11 cellular contexts compared by ENCODE assay signal in the genomic region with DNA sequence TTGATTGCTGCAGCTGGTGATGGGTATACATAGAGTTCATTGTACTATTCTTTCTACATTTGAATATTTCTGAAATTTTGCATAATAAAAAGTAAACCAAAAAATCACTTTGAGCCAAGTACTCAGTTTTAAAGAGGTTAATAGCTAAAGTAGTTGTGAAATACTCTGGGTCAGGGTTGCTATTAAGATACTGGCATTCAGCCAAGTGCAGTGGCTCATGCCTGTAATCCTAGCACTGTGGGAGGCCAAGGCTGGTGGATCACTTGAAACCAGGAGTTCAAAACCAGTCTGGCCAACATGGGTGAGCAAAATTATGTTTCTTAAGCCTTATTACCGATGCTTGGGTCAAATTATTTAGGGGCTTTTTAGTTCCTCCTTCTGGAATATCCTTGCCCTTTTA.
A peak's percentile ranks its signal among the peaks of the same experiment; 100 is the strongest.
DNase-seq lines count a peak whose midpoint lies in the region; ATAC-seq and TF ChIP-seq lines count a peak whose summit lies in the region.
"Had no signal": no experiment of that assay in that cellular context is flagged by ENCODE, and none has a peak within 500 bp of the region (broad histone marks: within the 10 kb centered on the region; RNA-seq: fewer than 3 reads in every experiment).

No MANE protein-coding gene starts in this region.

- no peaks in the 10 kb centered on the region for H3K27me3 ChIP-seq in right lobe of liver

- TF ChIP-seq POLR2A in right lobe of liver (IDR thresholded peaks at IDR 0.05) = no peak

- H3K36me3 Mint-ChIP-seq in WTC11 = peaks cover 30% of the 10 kb centered on the region
- peaks cover 35% of the 10 kb centered on the region for H3K36me3 Mint-ChIP-seq in type B pancreatic cell

- intact Hi-C loops in right lobe of liver (cut with DNase I) = no loop called here

- peak; percentile 87 to 94 (median 92) for ATAC-seq in right lobe of liver
- ATAC-seq in GM21723 (IDR thresholded peaks at IDR 0.05; ENCODE audit: unreplicated experiment) = no peak
- no peak for ATAC-seq in WTC11

- H3K4me1 ChIP-seq in right lobe of liver = peaks cover 0 to 13% (median 3%) of the 10 kb centered on the region in 4 donors

- WGBS in right lobe of liver (ENCODE audit: insufficient coverage, low coverage, low lambda C conversion rate, missing lambda C conversion rate) = 33% methylated on average over 1 of the region's 1 CpG

- POLR2A ChIA-PET in WTC11 (lab: Charles Lee) = no interaction called here

- H3K27ac Mint-ChIP-seq in WTC11 = no peak overlapping the region
- H3K27ac Mint-ChIP-seq in type B pancreatic cell = no peak overlapping the region
- H3K27ac Mint-ChIP-seq: activated naive CD8-positive, alpha-beta T cell; nephron had no signal

- no peak overlapping the region for H3K4me3 ChIP-seq in right lobe of liver

- no peak overlapping the region for H3K4me3 Mint-ChIP-seq in WTC11
- no peak overlapping the region for H3K4me3 Mint-ChIP-seq in type B pancreatic cell
- H3K4me3 Mint-ChIP-seq: activated naive CD8-positive, alpha-beta T cell; nephron had no signal

- CTCF ChIA-PET in WTC11 (lab: Charles Lee) = no interaction called here

- DNase-seq in EH (ENCODE audit: low read depth) (peak; percentile 84), NCI-H1105 (lab: John Stamatoyannopoulos, UW) (peak; percentile 73), astrocyte of the hippocampus (ENCODE audit: low read depth, low spot score) (peak; percentile 56), right lobe of liver (peak in 1 of 3 donors; percentile 59), germinal center (ENCODE audit: low spot score) (no peak), WTC11 (ENCODE audit: low spot score) (no peak), type B pancreatic cell (ENCODE audit: extremely low spot score, unreplicated experiment) (no peak)
- DNase-seq: NK-92 treated with Interleukin-12 subunit alpha and Interleukin-12 subunit beta, amount 100 ng/mL, for 24 hours had no signal

- H3K9me3 ChIP-seq in right lobe of liver = no peaks in the 10 kb centered on the region

- H3K4me1 Mint-ChIP-seq in WTC11 = peaks cover 15% of the 10 kb centered on the region
- peaks cover 17% of the 10 kb centered on the region for H3K4me1 Mint-ChIP-seq in type B pancreatic cell (ENCODE audit: unreplicated experiment)

- H3K9me3 Mint-ChIP-seq in WTC11 = peaks cover 29% of the 10 kb centered on the region
- H3K9me3 Mint-ChIP-seq in type B pancreatic cell = peaks cover 16% of the 10 kb centered on the region

- TF ChIP-seq CTCF in right lobe of liver (IDR thresholded peaks at IDR 0.05) (no peak), WTC11 (IDR thresholded peaks at IDR 0.05) (no peak), type B pancreatic cell (conservative IDR thresholded peaks at IDR 0.05) (no peak)

- no peaks in the 10 kb centered on the region for H3K36me3 ChIP-seq in right lobe of liver

- H3K27me3 Mint-ChIP-seq in WTC11 (ENCODE audit: low read depth) (no peaks in the 10 kb centered on the region), type B pancreatic cell (no peaks in the 10 kb centered on the region)
- H3K27me3 Mint-ChIP-seq: activated naive CD8-positive, alpha-beta T cell had no signal

- no peak overlapping the region for H3K27ac ChIP-seq in right lobe of liver

TF ChIP-seq in WTC11, 78 proteins besides CTCF, POLR2A, EP300 and RAD21:
- TF ChIP-seq EMX1 (CRISPR knock-in tag; IDR thresholded peaks at IDR 0.05) (no peak), OVOL2 (CRISPR knock-in tag; IDR thresholded peaks at IDR 0.05; ENCODE audit: borderline replicate concordance) (no peak), CDX4 (CRISPR knock-in tag; IDR thresholded peaks at IDR 0.05; ENCODE audit: borderline replicate concordance) (no peak), ZNF317 (CRISPR knock-in tag; IDR thresholded peaks at IDR 0.05; ENCODE audit: borderline replicate concordance, low read depth) (no peak), ZNF416 (CRISPR knock-in tag; IDR thresholded peaks at IDR 0.05) (no peak), ZNF121 (CRISPR knock-in tag; IDR thresholded peaks at IDR 0.05) (no peak), ZNF671 (CRISPR knock-in tag; IDR thresholded peaks at IDR 0.05) (no peak), ELF4 (CRISPR knock-in tag; IDR thresholded peaks at IDR 0.05; ENCODE audit: low read depth) (no peak), ZNF138 (CRISPR knock-in tag; conservative IDR thresholded peaks at IDR 0.05) (no peak), NFYB (CRISPR knock-in tag; conservative IDR thresholded peaks at IDR 0.05; ENCODE audit: low read depth) (no peak), ESRRA (CRISPR knock-in tag; IDR thresholded peaks at IDR 0.05; ENCODE audit: borderline replicate concordance) (no peak), ZBTB21 (CRISPR knock-in tag; IDR thresholded peaks at IDR 0.05; ENCODE audit: borderline replicate concordance) (no peak), ZNF423 (CRISPR knock-in tag; IDR thresholded peaks at IDR 0.05) (no peak), ZNF281 (CRISPR knock-in tag; IDR thresholded peaks at IDR 0.05) (no peak)
- TF ChIP-seq, protein P1, sequence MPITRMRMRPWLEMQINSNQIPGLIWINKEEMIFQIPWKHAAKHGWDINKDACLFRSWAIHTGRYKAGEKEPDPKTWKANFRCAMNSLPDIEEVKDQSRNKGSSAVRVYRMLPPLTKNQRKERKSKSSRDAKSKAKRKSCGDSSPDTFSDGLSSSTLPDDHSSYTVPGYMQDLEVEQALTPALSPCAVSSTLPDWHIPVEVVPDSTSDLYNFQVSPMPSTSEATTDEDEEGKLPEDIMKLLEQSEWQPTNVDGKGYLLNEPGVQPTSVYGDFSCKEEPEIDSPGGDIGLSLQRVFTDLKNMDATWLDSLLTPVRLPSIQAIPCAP (CRISPR knock-in tag; IDR thresholded peaks at IDR 0.05) = no peak

Comparison
In these comparisons a context has a peak if more than half of its experiments do, and no peak if none do; other contexts are left out.
1. DNase-seq: peak in EH (single experiment), NCI-H1105 (single experiment) and astrocyte of the hippocampus (single experiment); none in germinal center (single experiment), WTC11 (single experiment) and type B pancreatic cell (single experiment).
2. ATAC-seq: peak in right lobe of liver (4 of 4); none in GM21723 (single experiment) and WTC11 (single experiment).